Comparison of ENCODE assay signal across 1 cellular context in genomic region chr1:9321480-9321849, GRCh38.
TF ChIP-seq lines count a peak whose summit lies in the region.

No MANE protein-coding gene starts in this region.

TF ChIP-seq in H1, 55 proteins besides CTCF, POLR2A, EP300 and RAD21 (continued from another document):
- TF ChIP-seq TAF7 (optimal IDR thresholded peaks at IDR 0.05; ENCODE audit: borderline replicate concordance, low read depth, low read length) (no peak), POLR2AphosphoS5 (IDR thresholded peaks at IDR 0.05; ENCODE audit: low read depth, low read length) (no peak), KDM4A (IDR thresholded peaks at IDR 0.05; ENCODE audit: low read depth, low read length, severe bottlenecking) (no peak)
